Comparison of ENCODE assay signal across 13 cellular contexts in genomic region chr2:46737577-46737976, GRCh38. TPM values are rescaled to one million over a fixed set of nuclear protein-coding genes. Genes with fewer than 3 reads are reported as not detected.
DNase-seq lines count a peak whose midpoint lies in the region; ATAC-seq and TF ChIP-seq lines count a peak whose summit lies in the region.
"Had no signal": no experiment of that assay in that cellular context is flagged by ENCODE, and none has a peak within 500 bp of the region (broad histone marks: within the 10 kb centered on the region; RNA-seq: fewer than 3 reads in every experiment).

No MANE protein-coding gene starts in this region.

- H3K9me3 Mint-ChIP-seq in GM23338 = no peaks in the 10 kb centered on the region
- H3K9me3 Mint-ChIP-seq: CD8-positive, alpha-beta memory T cell; effector memory CD8-positive, alpha-beta T cell had no signal

- H3K79me2 ChIP-seq in GM23338 (replicated peaks; ENCODE audit: insufficient read depth) (peaks cover 100% of the 10 kb centered on the region), parathyroid adenoma (peaks cover 31% of the 10 kb centered on the region)

- H3K4me2 ChIP-seq in GM23338 (no peak overlapping the region), parathyroid adenoma (ENCODE audit: low read length) (peak overlapping the region; percentile 20)

- H3K9ac ChIP-seq in parathyroid adenoma = no peak overlapping the region

- H3K27me3 ChIP-seq in GM23338 (ENCODE audit: insufficient read depth) (no peaks in the 10 kb centered on the region), parathyroid adenoma (ENCODE audit: control insufficient read depth, insufficient read depth, low read length) (no peaks in the 10 kb centered on the region)
- H3K27me3 ChIP-seq: suprapubic skin had no signal

- H3K27ac Mint-ChIP-seq in GM23338 = peak overlapping the region; percentile 32; the same call in 1 of the 2 replicates
- H3K27ac Mint-ChIP-seq: effector memory CD8-positive, alpha-beta T cell had no signal

- H3K36me3 Mint-ChIP-seq in GM23338 (ENCODE audit: low read depth) = no peaks in the 10 kb centered on the region

- H3K9me3 ChIP-seq in parathyroid adenoma (ENCODE audit: control insufficient read depth, low read length) = no peaks in the 10 kb centered on the region
- H3K9me3 ChIP-seq: suprapubic skin had no signal

- H3K4me1 Mint-ChIP-seq in GM23338 = peaks cover 40% of the 10 kb centered on the region

- ATAC-seq in GM23338 (no peak), GM21390 (IDR thresholded peaks at IDR 0.05; ENCODE audit: unreplicated experiment) (no peak), GM19351 (IDR thresholded peaks at IDR 0.05; ENCODE audit: unreplicated experiment) (no peak), HG03442 (IDR thresholded peaks at IDR 0.05; ENCODE audit: unreplicated experiment) (no peak)
- ATAC-seq: effector memory CD8-positive, alpha-beta T cell; right cardiac atrium had no signal

- no peaks in the 10 kb centered on the region for H3F3A ChIP-seq in GM23338 (replicated peaks; ENCODE audit: low read depth)

- H3K4me3 Mint-ChIP-seq in GM23338 = no peak overlapping the region
- H3K4me3 Mint-ChIP-seq: CD8-positive, alpha-beta memory T cell; effector memory CD8-positive, alpha-beta T cell had no signal

- H3K4me3 ChIP-seq in GM23338 (no peak overlapping the region), epithelial cell of esophagus (ENCODE audit: low read length) (no peak overlapping the region), parathyroid adenoma (ENCODE audit: low read depth, low read length) (no peak overlapping the region)
- H3K4me3 ChIP-seq: suprapubic skin had no signal

- peaks cover under 1% of the 10 kb centered on the region for H4K20me1 ChIP-seq in GM23338 (replicated peaks; ENCODE audit: insufficient read depth)

- H2AFZ ChIP-seq in GM23338 (no peak overlapping the region), parathyroid adenoma (no peak overlapping the region)

- TF ChIP-seq CTCF in GM23338 (conservative IDR thresholded peaks at IDR 0.05; ENCODE audit: low read depth in 2 of 2) (no peak), epithelial cell of esophagus (IDR thresholded peaks at IDR 0.05; ENCODE audit: insufficient read depth, low read depth, low read length, missing control alignments) (no peak), parathyroid adenoma (IDR thresholded peaks at IDR 0.05) (no peak)

- H3K36me3 ChIP-seq in GM23338 (ENCODE audit: insufficient read depth) = no peaks in the 10 kb centered on the region
- H3K36me3 ChIP-seq in parathyroid adenoma (ENCODE audit: control insufficient read depth, insufficient read depth, low read length) = no peaks in the 10 kb centered on the region
- H3K36me3 ChIP-seq: suprapubic skin had no signal

- H3K9me2 ChIP-seq in GM23338 (ENCODE audit: insufficient read depth) = no peaks in the 10 kb centered on the region

- H3K27me3 Mint-ChIP-seq in GM23338 (ENCODE audit: insufficient read depth, low read depth, poor library complexity) = peaks cover 2% of the 10 kb centered on the region
- H3K27me3 Mint-ChIP-seq: CD8-positive, alpha-beta memory T cell; effector memory CD8-positive, alpha-beta T cell had no signal

- H3K27ac ChIP-seq in GM23338 (ENCODE audit: low read depth) (no peak overlapping the region), parathyroid adenoma (no peak overlapping the region)
- H3K27ac ChIP-seq: suprapubic skin had no signal

- DNase-seq in GM23338 (ENCODE audit: low spot score) (no peak), NCI-H69 (lab: John Stamatoyannopoulos, UW) (peak; percentile 74), epithelial cell of esophagus (ENCODE audit: low read depth) (peak; percentile 71), HuH-7.5 (ENCODE audit: low spot score) (no peak)
- DNase-seq: CD8-positive, alpha-beta memory T cell; effector memory CD8-positive, alpha-beta T cell; NCI-H1436 treated with DMSO at 0.1 percent for 48 hours; right cardiac atrium had no signal

- H3K4me1 ChIP-seq in GM23338 (ENCODE audit: insufficient read depth) = peaks cover 16% of the 10 kb centered on the region
- peaks cover 9% of the 10 kb centered on the region for H3K4me1 ChIP-seq in parathyroid adenoma

TF ChIP-seq in GM23338, 12 proteins besides CTCF, POLR2A, EP300 and RAD21:
- no peak for TF ChIP-seq ZNF331 (CRISPR knock-in tag; IDR thresholded peaks at IDR 0.05; ENCODE audit: low read depth)
- TF ChIP-seq NANOG (IDR thresholded peaks at IDR 0.05; ENCODE audit: borderline replicate concordance) = no peak
- no peak for TF ChIP-seq ZNF114 (CRISPR knock-in tag; IDR thresholded peaks at IDR 0.05)
- no peak for TF ChIP-seq STAT1 (IDR thresholded peaks at IDR 0.05; ENCODE audit: unreplicated experiment)
- TF ChIP-seq CREB1 (CRISPR knock-in tag; IDR thresholded peaks at IDR 0.05; ENCODE audit: low read depth) = no peak
- TF ChIP-seq JUNB (IDR thresholded peaks at IDR 0.05; ENCODE audit: unreplicated experiment) = no peak
- no peak for TF ChIP-seq ZNF462 (CRISPR knock-in tag; IDR thresholded peaks at IDR 0.05)
- TF ChIP-seq, protein P1, sequence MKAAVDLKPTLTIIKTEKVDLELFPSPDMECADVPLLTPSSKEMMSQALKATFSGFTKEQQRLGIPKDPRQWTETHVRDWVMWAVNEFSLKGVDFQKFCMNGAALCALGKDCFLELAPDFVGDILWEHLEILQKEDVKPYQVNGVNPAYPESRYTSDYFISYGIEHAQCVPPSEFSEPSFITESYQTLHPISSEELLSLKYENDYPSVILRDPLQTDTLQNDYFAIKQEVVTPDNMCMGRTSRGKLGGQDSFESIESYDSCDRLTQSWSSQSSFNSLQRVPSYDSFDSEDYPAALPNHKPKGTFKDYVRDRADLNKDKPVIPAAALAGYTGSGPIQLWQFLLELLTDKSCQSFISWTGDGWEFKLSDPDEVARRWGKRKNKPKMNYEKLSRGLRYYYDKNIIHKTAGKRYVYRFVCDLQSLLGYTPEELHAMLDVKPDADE (IDR thresholded peaks at IDR 0.05) = no peak

RNA-seq across cellular contexts. Expression of gene SOCS5, which starts 38.5 kb away (rescaled TPM):
- 23.9 and 24.1 TPM in 2 replicates for total RNA-seq in GM23338 (2014; rRNA removed; shearing (Covaris generic))
- polyA plus RNA-seq in GM23338 (2016; fragmentation: Nextera tagmentation; extraction: Ambion mirVana) = 5.5 and 5.8 TPM in 2 replicates

Comparison
In these comparisons a context has a peak if more than half of its experiments do, and no peak if none do; other contexts are left out.
1. DNase-seq: peak in NCI-H69 (single experiment) and epithelial cell of esophagus (single experiment); none in GM23338 (single experiment) and HuH-7.5 (single experiment).